In genomic region chr6:22320750-22321149, GRCh38 we compare ENCODE assay signal across 1 cellular context.
TF ChIP-seq lines count a peak whose summit lies in the region.

No MANE protein-coding gene starts in this region.

TF ChIP-seq in HepG2, 621 proteins besides CTCF, POLR2A, EP300 and RAD21:
- TF ChIP-seq ISX (CRISPR knock-in tag; conservative IDR thresholded peaks at IDR 0.05) (no peak), ZNF431 (CRISPR knock-in tag; IDR thresholded peaks at IDR 0.05; ENCODE audit: borderline replicate concordance, low read depth) (no peak), PBX3 (CRISPR knock-in tag; IDR thresholded peaks at IDR 0.05; ENCODE audit: borderline replicate concordance) (no peak), ZFP36 (IDR thresholded peaks at IDR 0.05; ENCODE audit: borderline replicate concordance, low read depth, low read length, partially characterized antibody) (no peak), JUN (CRISPR knock-in tag; IDR thresholded peaks at IDR 0.05) (no peak), ZFP37 (CRISPR knock-in tag; IDR thresholded peaks at IDR 0.05; ENCODE audit: borderline replicate concordance) (no peak), ZNF816 (CRISPR knock-in tag; IDR thresholded peaks at IDR 0.05; ENCODE audit: borderline replicate concordance) (no peak), FIP1L1 (IDR thresholded peaks at IDR 0.05; ENCODE audit: borderline replicate concordance, insufficient read depth, low read depth, low read length) (no peak), NFE2L1 (CRISPR knock-in tag; IDR thresholded peaks at IDR 0.05; ENCODE audit: borderline replicate concordance) (no peak), ZNF501 (CRISPR knock-in tag; IDR thresholded peaks at IDR 0.05) (no peak), ZC3H13 (CRISPR knock-in tag; IDR thresholded peaks at IDR 0.05) (no peak), ZNF142 (CRISPR knock-in tag; IDR thresholded peaks at IDR 0.05) (no peak), ZNF143 (CRISPR knock-in tag; IDR thresholded peaks at IDR 0.05) (no peak), FOXP1 (IDR thresholded peaks at IDR 0.05) (no peak), FOXP1 (CRISPR knock-in tag; IDR thresholded peaks at IDR 0.05) (no peak), ZNF777 (CRISPR knock-in tag; IDR thresholded peaks at IDR 0.05) (no peak), TAF1 (CRISPR knock-in tag; IDR thresholded peaks at IDR 0.05) (no peak)
- TF ChIP-seq, protein P1, sequence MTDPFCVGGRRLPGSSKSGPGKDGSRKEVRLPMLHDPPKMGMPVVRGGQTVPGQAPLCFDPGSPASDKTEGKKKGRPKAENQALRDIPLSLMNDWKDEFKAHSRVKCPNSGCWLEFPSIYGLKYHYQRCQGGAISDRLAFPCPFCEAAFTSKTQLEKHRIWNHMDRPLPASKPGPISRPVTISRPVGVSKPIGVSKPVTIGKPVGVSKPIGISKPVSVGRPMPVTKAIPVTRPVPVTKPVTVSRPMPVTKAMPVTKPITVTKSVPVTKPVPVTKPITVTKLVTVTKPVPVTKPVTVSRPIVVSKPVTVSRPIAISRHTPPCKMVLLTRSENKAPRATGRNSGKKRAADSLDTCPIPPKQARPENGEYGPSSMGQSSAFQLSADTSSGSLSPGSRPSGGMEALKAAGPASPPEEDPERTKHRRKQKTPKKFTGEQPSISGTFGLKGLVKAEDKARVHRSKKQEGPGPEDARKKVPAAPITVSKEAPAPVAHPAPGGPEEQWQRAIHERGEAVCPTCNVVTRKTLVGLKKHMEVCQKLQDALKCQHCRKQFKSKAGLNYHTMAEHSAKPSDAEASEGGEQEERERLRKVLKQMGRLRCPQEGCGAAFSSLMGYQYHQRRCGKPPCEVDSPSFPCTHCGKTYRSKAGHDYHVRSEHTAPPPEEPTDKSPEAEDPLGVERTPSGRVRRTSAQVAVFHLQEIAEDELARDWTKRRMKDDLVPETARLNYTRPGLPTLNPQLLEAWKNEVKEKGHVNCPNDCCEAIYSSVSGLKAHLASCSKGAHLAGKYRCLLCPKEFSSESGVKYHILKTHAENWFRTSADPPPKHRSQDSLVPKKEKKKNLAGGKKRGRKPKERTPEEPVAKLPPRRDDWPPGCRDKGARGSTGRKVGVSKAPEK (CRISPR knock-in tag; IDR thresholded peaks at IDR 0.05; ENCODE audit: borderline replicate concordance): no peak
- TF ChIP-seq, protein P2, sequence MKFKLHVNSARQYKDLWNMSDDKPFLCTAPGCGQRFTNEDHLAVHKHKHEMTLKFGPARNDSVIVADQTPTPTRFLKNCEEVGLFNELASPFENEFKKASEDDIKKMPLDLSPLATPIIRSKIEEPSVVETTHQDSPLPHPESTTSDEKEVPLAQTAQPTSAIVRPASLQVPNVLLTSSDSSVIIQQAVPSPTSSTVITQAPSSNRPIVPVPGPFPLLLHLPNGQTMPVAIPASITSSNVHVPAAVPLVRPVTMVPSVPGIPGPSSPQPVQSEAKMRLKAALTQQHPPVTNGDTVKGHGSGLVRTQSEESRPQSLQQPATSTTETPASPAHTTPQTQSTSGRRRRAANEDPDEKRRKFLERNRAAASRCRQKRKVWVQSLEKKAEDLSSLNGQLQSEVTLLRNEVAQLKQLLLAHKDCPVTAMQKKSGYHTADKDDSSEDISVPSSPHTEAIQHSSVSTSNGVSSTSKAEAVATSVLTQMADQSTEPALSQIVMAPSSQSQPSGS (CRISPR knock-in tag; IDR thresholded peaks at IDR 0.05): no peak
- TF ChIP-seq, protein P3, sequence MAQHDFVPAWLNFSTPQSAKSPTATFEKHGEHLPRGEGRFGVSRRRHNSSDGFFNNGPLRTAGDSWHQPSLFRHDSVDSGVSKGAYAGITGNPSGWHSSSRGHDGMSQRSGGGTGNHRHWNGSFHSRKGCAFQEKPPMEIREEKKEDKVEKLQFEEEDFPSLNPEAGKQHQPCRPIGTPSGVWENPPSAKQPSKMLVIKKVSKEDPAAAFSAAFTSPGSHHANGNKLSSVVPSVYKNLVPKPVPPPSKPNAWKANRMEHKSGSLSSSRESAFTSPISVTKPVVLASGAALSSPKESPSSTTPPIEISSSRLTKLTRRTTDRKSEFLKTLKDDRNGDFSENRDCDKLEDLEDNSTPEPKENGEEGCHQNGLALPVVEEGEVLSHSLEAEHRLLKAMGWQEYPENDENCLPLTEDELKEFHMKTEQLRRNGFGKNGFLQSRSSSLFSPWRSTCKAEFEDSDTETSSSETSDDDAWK (CRISPR knock-in tag; IDR thresholded peaks at IDR 0.05): no peak
